ENCODE assay signal across 18 cellular contexts in genomic region chr1:57377731-57378139, GRCh38. TPM values are rescaled to one million over a fixed set of nuclear protein-coding genes. Genes with fewer than 3 reads are reported as not detected.
"Had no signal": no experiment of that assay in that cellular context is flagged by ENCODE, and none has a peak within 500 bp of the region (broad histone marks: within the 10 kb centered on the region; RNA-seq: fewer than 3 reads in every experiment).

No MANE protein-coding gene starts in this region.

- H3K27me3 ChIP-seq: left lung, right lobe of liver, spleen, tibial artery had no signal

- H3K27ac Mint-ChIP-seq: activated CD4-positive, alpha-beta memory T cell treated with anti-CD3 and anti-CD28 coated beads for 36 hours; activated naive CD4-positive, alpha-beta T cell treated with anti-CD3 and anti-CD28 coated beads, Interleukin-2, amount 50 U/mL, for 72 hours; stimulated activated memory B cell treated with anti-CD40 and anti-IgM and Interleukin-4, amounts not matched to agents 10 μg/mL and 1 μg/mL and 100 μg/mL, for 72 hours had no signal

- H3K27me3 Mint-ChIP-seq: stimulated activated memory B cell treated with anti-CD40 and anti-IgM and Interleukin-4, amounts not matched to agents 10 μg/mL and 1 μg/mL and 100 μg/mL, for 72 hours had no signal

- H3K9me3 ChIP-seq: left lung, prostate gland, right lobe of liver, spleen, tibial artery had no signal

- DNase-seq: activated CD4-positive, alpha-beta memory T cell treated with anti-CD3 and anti-CD28 coated beads for 36 hours; activated effector memory CD4-positive, alpha-beta T cell treated with anti-CD3 and anti-CD28 coated beads, Interleukin-2, amount 50 U/mL, for 16 hours; activated T-cell treated with anti-CD3 and anti-CD28 coated beads, Interleukin-2, amount 50 U/mL, for 4 hours; amniotic stem cell; dermis blood vessel endothelial cell; left lung; mesenchymal stem cell; right lobe of liver; spleen; stimulated activated CD4-positive, alpha-beta T cell treated with anti-CD3 and anti-CD28 coated beads, Interleukin-1b, Interleukin-23, amount 100 ng/mL, for 48 hours; T1000; tibial artery had no signal

- H3K36me3 ChIP-seq: left lung, prostate gland, right lobe of liver, spleen, tibial artery had no signal

- H3K4me1 ChIP-seq: left lung, prostate gland, right lobe of liver, spleen, tibial artery had no signal

- ATAC-seq: activated naive CD4-positive, alpha-beta T cell treated with anti-CD3 and anti-CD28 coated beads, Interleukin-2, amount 50 U/mL, for 72 hours; activated T-cell treated with anti-CD3 and anti-CD28 coated beads, Interleukin-2, amount 50 U/mL, for 4 hours; esophagus mucosa; left lung; right lobe of liver; stimulated activated memory B cell treated with anti-CD40 and anti-IgM and Interleukin-4, amounts not matched to agents 10 μg/mL and 1 μg/mL and 100 μg/mL, for 72 hours had no signal

- H3K36me3 Mint-ChIP-seq: activated CD4-positive, alpha-beta memory T cell treated with anti-CD3 and anti-CD28 coated beads for 36 hours; brain; stimulated activated memory B cell treated with anti-CD40 and anti-IgM and Interleukin-4, amounts not matched to agents 10 μg/mL and 1 μg/mL and 100 μg/mL, for 72 hours had no signal

- H3K4me3 Mint-ChIP-seq: activated CD4-positive, alpha-beta memory T cell treated with anti-CD3 and anti-CD28 coated beads for 36 hours; activated T-cell treated with anti-CD3 and anti-CD28 coated beads, Interleukin-2, amount 50 U/mL, for 4 hours; brain; stimulated activated memory B cell treated with anti-CD40 and anti-IgM and Interleukin-4, amounts not matched to agents 10 μg/mL and 1 μg/mL and 100 μg/mL, for 72 hours had no signal

- H3K27ac ChIP-seq: left lung, prostate gland, right lobe of liver, spleen, tibial artery had no signal

- H3K4me1 Mint-ChIP-seq: stimulated activated memory B cell treated with anti-CD40 and anti-IgM and Interleukin-4, amounts not matched to agents 10 μg/mL and 1 μg/mL and 100 μg/mL, for 72 hours had no signal

- H3K4me3 ChIP-seq: left lung, prostate gland, right lobe of liver, spleen, tibial artery had no signal

- H3K9me3 Mint-ChIP-seq: activated CD4-positive, alpha-beta memory T cell treated with anti-CD3 and anti-CD28 coated beads for 36 hours; activated T-cell treated with anti-CD3 and anti-CD28 coated beads, Interleukin-2, amount 50 U/mL, for 4 hours; brain; stimulated activated memory B cell treated with anti-CD40 and anti-IgM and Interleukin-4, amounts not matched to agents 10 μg/mL and 1 μg/mL and 100 μg/mL, for 72 hours had no signal

RNA-seq across cellular contexts. Expression of gene DAB1, which starts 46.1 kb away (rescaled TPM):
- total RNA-seq: activated T-cell treated with anti-CD3 and anti-CD28 coated beads, Interleukin-2, amount 50 U/mL, for 4 hours; dermis blood vessel endothelial cell; fibroblast of villous mesenchyme had no signal
